Comparison of ENCODE assay signal across 8 cellular contexts in the genomic region with DNA sequence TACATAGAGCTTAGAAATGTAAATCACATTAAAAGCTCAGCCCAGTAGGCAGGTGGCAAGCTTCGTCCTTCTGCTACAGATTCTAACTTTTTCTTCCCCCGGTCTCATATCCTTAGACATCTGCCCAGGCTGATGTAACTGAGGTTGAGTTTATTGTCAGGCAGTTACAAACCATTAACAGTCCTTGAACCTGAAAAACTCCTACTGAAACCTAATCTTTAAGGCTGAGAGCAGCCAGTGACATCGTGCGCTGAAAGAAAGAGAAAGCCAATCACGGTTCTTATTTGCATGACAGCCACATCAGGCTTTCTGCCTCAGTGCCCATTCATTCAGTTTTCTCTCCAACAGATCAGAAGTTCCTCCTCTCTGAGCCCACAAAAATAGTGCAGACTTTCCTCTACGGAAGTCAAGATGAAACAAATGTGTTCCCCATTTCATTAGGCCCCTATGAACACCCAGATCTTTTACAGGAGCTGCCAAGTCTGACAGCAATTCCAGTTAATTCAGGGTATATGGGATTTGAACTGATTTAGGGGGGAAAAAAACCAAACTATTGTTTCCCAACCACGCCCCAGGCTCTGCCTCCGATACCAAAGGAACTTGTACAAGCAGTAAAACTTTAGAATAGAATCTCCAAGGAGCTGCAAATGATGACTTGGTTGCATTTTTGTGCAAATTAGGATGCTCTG. TPM values are rescaled to one million over a fixed set of nuclear protein-coding genes. Genes with fewer than 3 reads are reported as not detected.
DNase-seq lines count a peak whose midpoint lies in the region; ATAC-seq and TF ChIP-seq lines count a peak whose summit lies in the region.

A gene with protein sequence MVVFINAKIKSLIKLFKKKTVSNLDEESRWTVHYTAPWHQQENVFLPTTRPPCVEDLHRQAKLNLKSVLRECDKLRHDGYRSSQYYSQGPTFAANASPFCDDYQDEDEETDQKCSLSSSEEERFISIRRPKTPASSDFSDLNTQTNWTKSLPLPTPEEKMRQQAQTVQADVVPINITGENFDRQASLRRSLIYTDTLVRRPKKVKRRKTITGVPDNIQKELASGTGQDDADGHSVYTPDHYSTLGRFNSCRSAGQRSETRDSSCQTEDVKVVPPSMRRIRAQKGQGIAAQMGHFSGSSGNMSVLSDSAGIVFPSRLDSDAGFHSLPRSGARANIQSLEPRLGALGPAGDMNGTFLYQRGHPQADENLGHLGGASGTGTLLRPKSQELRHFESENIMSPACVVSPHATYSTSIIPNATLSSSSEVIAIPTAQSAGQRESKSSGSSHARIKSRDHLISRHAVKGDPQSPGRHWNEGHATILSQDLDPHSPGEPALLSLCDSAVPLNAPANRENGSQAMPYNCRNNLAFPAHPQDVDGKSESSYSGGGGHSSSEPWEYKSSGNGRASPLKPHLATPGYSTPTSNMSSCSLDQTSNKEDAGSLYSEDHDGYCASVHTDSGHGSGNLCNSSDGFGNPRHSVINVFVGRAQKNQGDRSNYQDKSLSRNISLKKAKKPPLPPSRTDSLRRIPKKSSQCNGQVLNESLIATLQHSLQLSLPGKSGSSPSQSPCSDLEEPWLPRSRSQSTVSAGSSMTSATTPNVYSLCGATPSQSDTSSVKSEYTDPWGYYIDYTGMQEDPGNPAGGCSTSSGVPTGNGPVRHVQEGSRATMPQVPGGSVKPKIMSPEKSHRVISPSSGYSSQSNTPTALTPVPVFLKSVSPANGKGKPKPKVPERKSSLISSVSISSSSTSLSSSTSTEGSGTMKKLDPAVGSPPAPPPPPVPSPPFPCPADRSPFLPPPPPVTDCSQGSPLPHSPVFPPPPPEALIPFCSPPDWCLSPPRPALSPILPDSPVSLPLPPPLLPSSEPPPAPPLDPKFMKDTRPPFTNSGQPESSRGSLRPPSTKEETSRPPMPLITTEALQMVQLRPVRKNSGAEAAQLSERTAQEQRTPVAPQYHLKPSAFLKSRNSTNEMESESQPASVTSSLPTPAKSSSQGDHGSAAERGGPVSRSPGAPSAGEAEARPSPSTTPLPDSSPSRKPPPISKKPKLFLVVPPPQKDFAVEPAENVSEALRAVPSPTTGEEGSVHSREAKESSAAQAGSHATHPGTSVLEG (N-terminal part only) (minus strand): TSS at position 192 of the 689 bp plus-strand sequence. CDS start 204 bp downstream, outside the sequence.

- H3K36me3 ChIP-seq in ascending aorta (no peaks in the 10 kb centered on the region), kidney epithelial cell (ENCODE audit: control insufficient read depth, insufficient read depth, low read length) (no peaks in the 10 kb centered on the region), transverse colon (no peaks in the 10 kb centered on the region)

- no peak within 1 kb of the TSS for H3K27ac ChIP-seq in ascending aorta
- peak within 1 kb of the TSS; percentile 71 to 81 (median 78) for H3K27ac ChIP-seq in transverse colon

- TF ChIP-seq CTCF in ascending aorta (IDR thresholded peaks at IDR 0.05): no peak
- TF ChIP-seq CTCF in kidney epithelial cell (IDR thresholded peaks at IDR 0.05; ENCODE audit: insufficient read depth, low read length, poor library complexity, severe bottlenecking): no peak
- no peak for TF ChIP-seq CTCF in transverse colon (IDR thresholded peaks at IDR 0.05)

- TF ChIP-seq POLR2A in transverse colon (IDR thresholded peaks at IDR 0.05): peak; percentile 76

- H3K9me3 ChIP-seq in ascending aorta (no peaks in the 10 kb centered on the region), transverse colon (no peaks in the 10 kb centered on the region)

- no peaks in the 10 kb centered on the region for H3K4me1 ChIP-seq in ascending aorta
- peaks cover 0 to 64% (median 34%) of the 10 kb centered on the region in 4 donors for H3K4me1 ChIP-seq in transverse colon

- ATAC-seq in GM19463 (IDR thresholded peaks at IDR 0.05; ENCODE audit: unreplicated experiment) (peak; percentile 93), HG03469 (IDR thresholded peaks at IDR 0.05; ENCODE audit: unreplicated experiment) (peak; percentile 92)

- in situ Hi-C loops in transverse colon (cut with MboI; ENCODE audit: low pct_ligation_motif_present in 1 of 4, low pct_unique_long_range_greater_than_20kb in 1 of 4, low sequenced_read_pairs in 3 of 4): no loop called here

- intact Hi-C loops in ascending aorta (cut with DNase I): no loop called here
- intact Hi-C loops in transverse colon (cut with DNase I; ENCODE audit: low total_unique reads): no loop called here

- 27 to 34% methylated on average over 5 to 8 of the region's 8 CpGs for WGBS in transverse colon (ENCODE audit: low coverage in 1 of 2), 2 donors

- DNase-seq in CD1c-positive myeloid dendritic cell (ENCODE audit: extremely low spot score) (peak; percentile 35), ascending aorta (ENCODE audit: low spot score in 2 of 2) (no peak), kidney epithelial cell (ENCODE audit: low read depth) (peak; percentile 69), transverse colon (peak; percentile 59), NCI-H2029 (lab: John Stamatoyannopoulos, UW) (no peak)
- DNase-seq in activated effector memory CD4-positive, alpha-beta T cell treated with anti-CD3 and anti-CD28 coated beads, Interleukin-2, amount 50 U/mL, for 16 hours: no peak

- TF ChIP-seq EP300 in transverse colon (IDR thresholded peaks at IDR 0.05; ENCODE audit: low read depth): no peak

- H3K4me3 ChIP-seq in ascending aorta (no peak within 1 kb of the TSS), kidney epithelial cell (ENCODE audit: low read depth, low read length) (peak within 1 kb of the TSS; percentile 29), transverse colon (peak within 1 kb of the TSS in 3 of 4 donors; percentile 29 to 46 (median 29))

- H3K27me3 ChIP-seq in ascending aorta (no peaks in the 10 kb centered on the region), kidney epithelial cell (ENCODE audit: control insufficient read depth, insufficient read depth, low read length) (no peaks in the 10 kb centered on the region), transverse colon (no peaks in the 10 kb centered on the region)

RNA-seq across cellular contexts. Expression of the gene that starts here (rescaled TPM):
- 10.4 TPM for total RNA-seq in ascending aorta
- 11.5 and 19.8 TPM in 2 replicates for total RNA-seq in kidney epithelial cell
- 100 to 1,000 TPM in 2 of 4 donors, 10 to 100 TPM in 2; 73.2 to 117 (median 98.0) TPM for total RNA-seq in transverse colon

Comparison
In these comparisons a context has a peak if more than half of its experiments do, and no peak if none do; other contexts are left out.
1. DNase-seq: peak in CD1c-positive myeloid dendritic cell (single experiment), kidney epithelial cell (single experiment) and transverse colon (single experiment); none in ascending aorta (0 of 2), NCI-H2029 (single experiment) and activated effector memory CD4-positive, alpha-beta T cell treated with anti-CD3 and anti-CD28 coated beads, Interleukin-2, amount 50 U/mL, for 16 hours (single experiment).
2. H3K27ac ChIP-seq: peak in transverse colon (4 of 4); none in ascending aorta (0 of 2).
3. H3K4me3 ChIP-seq: peak in kidney epithelial cell (single experiment) and transverse colon (3 of 4); none in ascending aorta (0 of 2).